In the genomic region with DNA sequence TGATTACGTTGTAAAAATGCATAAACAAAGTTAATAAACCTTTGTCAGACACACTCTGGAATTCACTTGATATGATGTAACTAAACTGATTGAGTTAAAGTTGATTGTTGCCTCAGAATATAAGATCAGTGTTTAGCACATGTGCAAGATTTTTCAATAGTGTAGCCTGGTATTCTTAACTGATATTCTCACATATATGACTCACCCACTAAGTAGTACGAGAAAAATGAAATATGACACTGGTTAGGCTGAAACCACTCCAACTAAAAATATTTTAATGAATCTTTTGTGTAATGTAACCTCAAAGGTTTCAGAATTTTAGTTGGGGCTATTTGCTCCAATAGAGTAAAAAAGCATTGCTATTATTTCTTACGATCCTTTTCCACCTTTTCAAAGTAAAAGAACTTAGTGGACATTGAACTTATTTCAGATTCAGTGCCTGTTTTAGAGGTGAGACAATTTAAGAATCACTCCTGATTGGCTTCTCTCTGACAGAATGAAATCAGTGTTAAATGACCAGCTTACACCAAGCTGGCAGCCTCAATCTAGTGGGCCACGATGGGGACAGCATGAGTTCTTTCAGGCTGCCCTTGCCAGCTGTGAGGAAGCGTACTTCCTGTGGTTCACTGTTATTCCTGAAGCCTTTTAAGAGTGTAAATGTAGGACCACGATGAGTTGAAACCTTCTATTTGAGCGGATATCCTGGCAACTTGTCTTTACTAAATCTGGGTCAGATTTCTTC, we compare ENCODE assay signal across 1 cellular context.
A peak's percentile ranks its signal among the peaks of the same experiment; 100 is the strongest.
TF ChIP-seq lines count a peak whose summit lies in the region.

No MANE protein-coding gene starts in this region.

TF ChIP-seq in H1, 55 proteins besides CTCF, POLR2A, EP300 and RAD21:
- TF ChIP-seq BACH1 (IDR thresholded peaks at IDR 0.05; ENCODE audit: low read length): no peak
- no peak for TF ChIP-seq SAP30 (IDR thresholded peaks at IDR 0.05; ENCODE audit: insufficient read depth, insufficient replicate concordance, low read length)
- TF ChIP-seq GTF2F1 (IDR thresholded peaks at IDR 0.05; ENCODE audit: borderline replicate concordance, low read depth, low read length): no peak
- TF ChIP-seq, protein P1, sequence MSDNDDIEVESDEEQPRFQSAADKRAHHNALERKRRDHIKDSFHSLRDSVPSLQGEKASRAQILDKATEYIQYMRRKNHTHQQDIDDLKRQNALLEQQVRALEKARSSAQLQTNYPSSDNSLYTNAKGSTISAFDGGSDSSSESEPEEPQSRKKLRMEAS (IDR thresholded peaks at IDR 0.05): peak; percentile 73
- no peak for TF ChIP-seq GABPA (IDR thresholded peaks at IDR 0.05; ENCODE audit: borderline replicate concordance, insufficient read depth, low read length)
- peak; percentile 40 for TF ChIP-seq NANOG (IDR thresholded peaks at IDR 0.05; ENCODE audit: insufficient read depth, low read depth, low read length, poor library complexity, severe bottlenecking)
